1 cellular context compared by ENCODE assay signal in genomic region chr10:126461289-126461688, GRCh38.
TF ChIP-seq lines count a peak whose summit lies in the region.

No MANE protein-coding gene starts in this region.

TF ChIP-seq in WTC11, 78 proteins besides CTCF, POLR2A, EP300 and RAD21 (continued from another document):
- TF ChIP-seq CREB1 (CRISPR knock-in tag; IDR thresholded peaks at IDR 0.05), result no peak
- no peak for TF ChIP-seq NR2C2 (CRISPR knock-in tag; IDR thresholded peaks at IDR 0.05)
- TF ChIP-seq ZSCAN18 (CRISPR knock-in tag; IDR thresholded peaks at IDR 0.05), result no peak
TF ChIP-seq in WTC11: peak in this region for 0.
